Comparison of ENCODE assay signal across 20 cellular contexts in the genomic region with DNA sequence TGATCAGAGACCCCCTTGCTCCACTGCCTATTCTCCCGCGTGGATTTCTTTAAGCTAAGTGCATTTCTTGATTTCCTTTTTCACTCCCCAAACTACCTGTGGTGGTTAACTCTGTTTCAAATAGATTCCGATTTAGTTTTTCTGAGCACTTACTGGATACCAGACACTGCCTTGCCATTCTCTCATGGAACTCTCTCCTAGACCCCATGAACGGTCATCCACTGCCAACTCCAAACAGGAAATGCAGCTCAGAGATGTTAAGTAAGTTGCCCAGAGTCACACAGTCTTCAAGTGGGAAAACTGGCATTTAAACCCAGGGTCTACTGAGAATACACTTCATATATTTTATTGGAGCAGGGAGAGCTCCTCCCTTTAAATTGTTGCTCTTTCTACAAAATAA.
"Had no signal": no experiment of that assay in that cellular context is flagged by ENCODE, and none has a peak within 500 bp of the region (broad histone marks: within the 10 kb centered on the region; RNA-seq: fewer than 3 reads in every experiment).

No MANE protein-coding gene starts in this region.

- H3K4me3 ChIP-seq: heart right ventricle, left ventricle myocardium inferior, lung, ovary, right atrium auricular region, right lobe of liver, spleen, upper lobe of right lung had no signal

- H3K4me1 ChIP-seq: left ventricle myocardium inferior, right atrium auricular region, right lobe of liver, spleen, upper lobe of right lung had no signal

- H3K27ac ChIP-seq: heart right ventricle, left ventricle myocardium inferior, ovary, right atrium auricular region, right lobe of liver, spleen, upper lobe of right lung had no signal

- DNase-seq: heart right ventricle; hippocampal formation; kidney; left ventricle myocardium inferior; mesendoderm; naive thymus-derived CD4-positive, alpha-beta T cell; ovary; right lobe of liver; spleen; stimulated activated CD4-positive, alpha-beta T cell treated with anti-CD3 and anti-CD28 coated beads, Interleukin-4, amount 100 ng/mL, for 24 hours; stimulated activated naive CD4-positive, alpha-beta T cell; substantia nigra; upper lobe of right lung had no signal

- H3K4me1 Mint-ChIP-seq: mesothelial cell of epicardium; stimulated activated effector memory CD8-positive, alpha-beta T cell treated with anti-CD3 and anti-CD28 coated beads, Interleukin-12 subunit alpha, Interleukin-12 subunit beta, amount 100 ng/mL, for 72 hours had no signal

- H3K27ac Mint-ChIP-seq: mesothelial cell of epicardium; naive thymus-derived CD4-positive, alpha-beta T cell; natural killer cell treated with Interleukin-12 subunit alpha and Interleukin-12 subunit beta and Interleukin-15 and Interleukin-18, amount 100 ng/mL, for 72 hours; progenitor cell of endocrine pancreas; stimulated activated naive CD8-positive, alpha-beta T cell treated with anti-CD3 and anti-CD28 coated beads, Interleukin-15, Interleukin-2, amounts not matched to agents 100 ng/mL and 50 ng/mL, for 24 hours had no signal

- ATAC-seq: naive thymus-derived CD4-positive, alpha-beta T cell; natural killer cell treated with Interleukin-12 subunit alpha and Interleukin-12 subunit beta and Interleukin-15 and Interleukin-18, amount 100 ng/mL, for 72 hours; right lobe of liver; stimulated activated effector memory CD8-positive, alpha-beta T cell treated with anti-CD3 and anti-CD28 coated beads, Interleukin-12 subunit alpha, Interleukin-12 subunit beta, amount 100 ng/mL, for 72 hours; upper lobe of right lung had no signal

- H3K9me3 Mint-ChIP-seq: natural killer cell treated with Interleukin-12 subunit alpha and Interleukin-12 subunit beta and Interleukin-15 and Interleukin-18, amount 100 ng/mL, for 72 hours; stimulated activated naive CD8-positive, alpha-beta T cell treated with anti-CD3 and anti-CD28 coated beads, Interleukin-15, Interleukin-2, amounts not matched to agents 100 ng/mL and 50 ng/mL, for 24 hours had no signal

- H3K36me3 Mint-ChIP-seq: mesothelial cell of epicardium; naive thymus-derived CD4-positive, alpha-beta T cell; natural killer cell treated with Interleukin-12 subunit alpha and Interleukin-12 subunit beta and Interleukin-15 and Interleukin-18, amount 100 ng/mL, for 72 hours; stimulated activated effector memory CD8-positive, alpha-beta T cell treated with anti-CD3 and anti-CD28 coated beads, Interleukin-12 subunit alpha, Interleukin-12 subunit beta, amount 100 ng/mL, for 72 hours had no signal

- H3K27me3 ChIP-seq: ovary, right atrium auricular region, right lobe of liver, spleen, upper lobe of right lung had no signal

- H3K4me3 Mint-ChIP-seq: mesothelial cell of epicardium; naive thymus-derived CD4-positive, alpha-beta T cell; natural killer cell treated with Interleukin-12 subunit alpha and Interleukin-12 subunit beta and Interleukin-15 and Interleukin-18, amount 100 ng/mL, for 72 hours; stimulated activated effector memory CD8-positive, alpha-beta T cell treated with anti-CD3 and anti-CD28 coated beads, Interleukin-12 subunit alpha, Interleukin-12 subunit beta, amount 100 ng/mL, for 72 hours; stimulated activated naive CD8-positive, alpha-beta T cell treated with anti-CD3 and anti-CD28 coated beads, Interleukin-15, Interleukin-2, amounts not matched to agents 100 ng/mL and 50 ng/mL, for 24 hours had no signal

- H3K27me3 Mint-ChIP-seq: progenitor cell of endocrine pancreas had no signal

- H3K9me3 ChIP-seq: ovary, right lobe of liver, upper lobe of right lung had no signal

- H3K36me3 ChIP-seq: heart right ventricle, left ventricle myocardium inferior, ovary, right atrium auricular region, right lobe of liver, spleen, upper lobe of right lung had no signal
